Comparison of ENCODE assay signal across 15 cellular contexts in genomic region chr1:100070201-100070939, GRCh38.
"Had no signal": no experiment of that assay in that cellular context is flagged by ENCODE, and none has a peak within 500 bp of the region (broad histone marks: within the 10 kb centered on the region; RNA-seq: fewer than 3 reads in every experiment).

No MANE protein-coding gene starts in this region.

- H3K27ac Mint-ChIP-seq: activated CD4-positive, alpha-beta memory T cell treated with anti-CD3 and anti-CD28 coated beads, Interleukin-2, amount 10 ng/mL, durations not matched to agents 7 days and 5 days; memory B cell; T-helper 17 cell had no signal

- H3K27me3 Mint-ChIP-seq: activated CD4-positive, alpha-beta memory T cell treated with anti-CD3 and anti-CD28 coated beads, Interleukin-2, amount 10 ng/mL, durations not matched to agents 7 days and 5 days; memory B cell; T-helper 17 cell had no signal

- H3K27ac ChIP-seq: coronary artery, heart right ventricle, left lung, tibial artery, uterus had no signal

- DNase-seq: activated CD4-positive, alpha-beta memory T cell treated with anti-CD3 and anti-CD28 coated beads, Interleukin-2, amount 10 ng/mL, durations not matched to agents 7 days and 5 days; activated CD4-positive, CD25-positive, alpha-beta regulatory T cell; activated effector memory CD4-positive, alpha-beta T cell treated with anti-CD3 and anti-CD28 coated beads, Interleukin-2, amount 50 U/mL, for 16 hours; effector CD8-positive, alpha-beta T cell; heart right ventricle; islet precursor cell; left lung; SK-N-SH; stimulated activated CD4-positive, alpha-beta T cell treated with anti-CD3 and anti-CD28 coated beads, Interleukin-15, amount 100 ng/mL, for 24 hours; stimulated activated CD4-positive, alpha-beta T cell treated with anti-CD3 and anti-CD28 coated beads, Interleukin-4, amount 100 ng/mL, for 24 hours; T-helper 17 cell; tibial artery; uterus had no signal

- ATAC-seq: heart right ventricle, left lung, T-helper 17 cell had no signal

- H3K9me3 Mint-ChIP-seq: activated CD4-positive, alpha-beta memory T cell treated with anti-CD3 and anti-CD28 coated beads, Interleukin-2, amount 10 ng/mL, durations not matched to agents 7 days and 5 days; memory B cell had no signal

- H3K9me3 ChIP-seq: heart right ventricle, left lung, SK-N-SH, tibial artery, uterus had no signal

- H3K27me3 ChIP-seq: heart right ventricle, left lung, tibial artery, uterus had no signal

- H3K4me3 ChIP-seq: coronary artery, heart right ventricle, left lung, tibial artery, uterus had no signal

- H3K4me1 ChIP-seq: uterus had no signal

- H3K4me3 Mint-ChIP-seq: activated CD4-positive, alpha-beta memory T cell treated with anti-CD3 and anti-CD28 coated beads, Interleukin-2, amount 10 ng/mL, durations not matched to agents 7 days and 5 days; memory B cell; T-helper 17 cell had no signal

- H3K36me3 ChIP-seq: uterus had no signal
